23 cellular contexts compared by ENCODE assay signal in genomic region chr16:30967795-30968194, GRCh38. TPM values are rescaled to one million over a fixed set of nuclear protein-coding genes. Genes with fewer than 3 reads are reported as not detected.
"Had no signal": no experiment of that assay in that cellular context is flagged by ENCODE, and none has a peak within 500 bp of the region (broad histone marks: within the 10 kb centered on the region; RNA-seq: fewer than 3 reads in every experiment).

No MANE protein-coding gene starts in this region.

- H3K4me1 ChIP-seq: gastroesophageal sphincter, left ventricle myocardium inferior, lower lobe of right lung, transverse colon had no signal

- H3K4me3 Mint-ChIP-seq: memory B cell; naive B cell; nephron; stimulated activated naive B cell treated with anti-CD40 and anti-IgM and Interleukin-4, amounts not matched to agents 10 μg/mL and 1 μg/mL and 100 μg/mL, for 72 hours; stimulated activated naive CD8-positive, alpha-beta T cell treated with anti-CD3 and anti-CD28 coated beads, Interleukin-15, amount 100 ng/mL, for 72 hours had no signal

- H3K27me3 ChIP-seq: gastroesophageal sphincter, hepatocyte, spleen, transverse colon had no signal

- H3K4me3 ChIP-seq: coronary artery, gastroesophageal sphincter, hepatocyte, left ventricle myocardium inferior, lower lobe of right lung, spleen, thoracic aorta, transverse colon had no signal

- DNase-seq: caudate nucleus; effector CD4-positive, alpha-beta T cell; foreskin fibroblast; kidney; left cardiac atrium; left ventricle myocardium inferior; lower lobe of right lung; naive B cell; spleen; stimulated activated CD4-positive, alpha-beta T cell treated with anti-CD3 and anti-CD28 coated beads, Interleukin-2, amount 100 ng/mL, for 24 hours; stimulated activated CD4-positive, alpha-beta T cell treated with anti-CD3 and anti-CD28 coated beads, Interleukin-4, amount 100 ng/mL, for 4 hours; stimulated activated naive B cell treated with anti-CD40 and anti-IgM and Interleukin-4, amounts not matched to agents 10 μg/mL and 1 μg/mL and 100 μg/mL, for 72 hours; stimulated activated naive CD8-positive, alpha-beta T cell treated with anti-CD3 and anti-CD28 coated beads, Interleukin-15, amount 100 ng/mL, for 72 hours; substantia nigra; transverse colon had no signal

- H3K27me3 Mint-ChIP-seq: memory B cell; naive B cell; stimulated activated naive B cell treated with anti-CD40 and anti-IgM and Interleukin-4, amounts not matched to agents 10 μg/mL and 1 μg/mL and 100 μg/mL, for 72 hours; stimulated activated naive CD8-positive, alpha-beta T cell treated with anti-CD3 and anti-CD28 coated beads, Interleukin-15, amount 100 ng/mL, for 72 hours had no signal

- H3K9me3 Mint-ChIP-seq: memory B cell; naive B cell; nephron; stimulated activated naive B cell treated with anti-CD40 and anti-IgM and Interleukin-4, amounts not matched to agents 10 μg/mL and 1 μg/mL and 100 μg/mL, for 72 hours; stimulated activated naive CD8-positive, alpha-beta T cell treated with anti-CD3 and anti-CD28 coated beads, Interleukin-15, amount 100 ng/mL, for 72 hours had no signal

- H3K27ac Mint-ChIP-seq: memory B cell; nephron; stimulated activated naive B cell treated with anti-CD40 and anti-IgM and Interleukin-4, amounts not matched to agents 10 μg/mL and 1 μg/mL and 100 μg/mL, for 72 hours; stimulated activated naive CD8-positive, alpha-beta T cell treated with anti-CD3 and anti-CD28 coated beads, Interleukin-15, amount 100 ng/mL, for 72 hours had no signal

- H3K4me1 Mint-ChIP-seq: nephron had no signal

- H3K9me3 ChIP-seq: gastroesophageal sphincter, left ventricle myocardium inferior, lower lobe of right lung, spleen, thoracic aorta, transverse colon had no signal

- ATAC-seq: gastroesophageal sphincter; left cardiac atrium; lower lobe of right lung; sciatic nerve; stimulated activated naive B cell treated with anti-CD40 and anti-IgM and Interleukin-4, amounts not matched to agents 10 μg/mL and 1 μg/mL and 100 μg/mL, for 72 hours; stimulated activated naive CD8-positive, alpha-beta T cell treated with anti-CD3 and anti-CD28 coated beads, Interleukin-15, amount 100 ng/mL, for 72 hours had no signal

RNA-seq across cellular contexts. Expression of gene STX1B, which starts 42.6 kb away (rescaled TPM):
- total RNA-seq: skeletal muscle tissue had no signal
